ENCODE assay signal across 10 cellular contexts in genomic region chr9:2336055-2336454, GRCh38.
DNase-seq lines count a peak whose midpoint lies in the region; ATAC-seq and TF ChIP-seq lines count a peak whose summit lies in the region.
"Had no signal": no experiment of that assay in that cellular context is flagged by ENCODE, and none has a peak within 500 bp of the region (broad histone marks: within the 10 kb centered on the region; RNA-seq: fewer than 3 reads in every experiment).

No MANE protein-coding gene starts in this region.

- CTCF ChIA-PET in activated CD8-positive, alpha-beta memory T cell treated with anti-CD3 and anti-CD28 coated beads, Interleukin-2, amount 10 ng/mL, durations not matched to agents 7 days and 5 days (lab: Charles Lee), result no interaction called here

- ATAC-seq in activated CD8-positive, alpha-beta memory T cell treated with anti-CD3 and anti-CD28 coated beads, Interleukin-2, amount 10 ng/mL, durations not matched to agents 7 days and 5 days, result no peak
- ATAC-seq in HG03460 (IDR thresholded peaks at IDR 0.05; ENCODE audit: unreplicated experiment), result no peak

- H3K4me1 Mint-ChIP-seq in endothelial cell (ENCODE audit: unreplicated experiment), result no peaks in the 10 kb centered on the region
- no peaks in the 10 kb centered on the region for H3K4me1 Mint-ChIP-seq in activated CD8-positive, alpha-beta memory T cell treated with anti-CD3 and anti-CD28 coated beads, Interleukin-2, amount 10 ng/mL, durations not matched to agents 7 days and 5 days

- H3K9me3 Mint-ChIP-seq in endothelial cell (ENCODE audit: unreplicated experiment), result no peaks in the 10 kb centered on the region
- no peaks in the 10 kb centered on the region for H3K9me3 Mint-ChIP-seq in activated CD8-positive, alpha-beta memory T cell treated with anti-CD3 and anti-CD28 coated beads, Interleukin-2, amount 10 ng/mL, durations not matched to agents 7 days and 5 days (ENCODE audit: low read depth)

- no peak overlapping the region for H3K4me3 Mint-ChIP-seq in endothelial cell (ENCODE audit: unreplicated experiment)
- no peak overlapping the region for H3K4me3 Mint-ChIP-seq in activated CD8-positive, alpha-beta memory T cell treated with anti-CD3 and anti-CD28 coated beads, Interleukin-2, amount 10 ng/mL, durations not matched to agents 7 days and 5 days

- no peaks in the 10 kb centered on the region for H3K36me3 Mint-ChIP-seq in endothelial cell (ENCODE audit: low read depth, unreplicated experiment)
- no peaks in the 10 kb centered on the region for H3K36me3 Mint-ChIP-seq in activated CD8-positive, alpha-beta memory T cell treated with anti-CD3 and anti-CD28 coated beads, Interleukin-2, amount 10 ng/mL, durations not matched to agents 7 days and 5 days

- H3K27ac Mint-ChIP-seq in endothelial cell (ENCODE audit: unreplicated experiment), result no peak overlapping the region
- no peak overlapping the region for H3K27ac Mint-ChIP-seq in activated CD8-positive, alpha-beta memory T cell treated with anti-CD3 and anti-CD28 coated beads, Interleukin-2, amount 10 ng/mL, durations not matched to agents 7 days and 5 days

- H3K27me3 Mint-ChIP-seq in endothelial cell (ENCODE audit: unreplicated experiment), result no peaks in the 10 kb centered on the region
- peaks cover 4% of the 10 kb centered on the region for H3K27me3 Mint-ChIP-seq in activated CD8-positive, alpha-beta memory T cell treated with anti-CD3 and anti-CD28 coated beads, Interleukin-2, amount 10 ng/mL, durations not matched to agents 7 days and 5 days

- peak; percentile 34 to 54 for DNase-seq in NCI-H526 (lab: John Stamatoyannopoulos, UW)
- no peak for DNase-seq in NCI-H526 treated with DMSO at 0.1 percent for 48 hours (lab: John Stamatoyannopoulos, UW)
- DNase-seq in NCI-H187 (lab: John Stamatoyannopoulos, UW), result peak; percentile 14 to 18
- DNase-seq in endothelial cell (ENCODE audit: low spot score), result no peak
- DNase-seq in pons (ENCODE audit: low spot score), result peak; percentile 41
- DNase-seq in HT-29 (ENCODE audit: low spot score), result no peak
- DNase-seq in activated CD8-positive, alpha-beta memory T cell treated with anti-CD3 and anti-CD28 coated beads, Interleukin-2, amount 10 ng/mL, durations not matched to agents 7 days and 5 days, result no peak
- DNase-seq: activated T-cell treated with anti-CD3 and anti-CD28 coated beads, Interleukin-2, amount 50 U/mL, for 48 hours; T-helper 2 cell had no signal

- peak; percentile 26 for TF ChIP-seq CTCF in endothelial cell (IDR thresholded peaks at IDR 0.05; ENCODE audit: unreplicated experiment)

Comparison
In these comparisons a context has a peak if more than half of its experiments do, and no peak if none do; other contexts are left out.
1. DNase-seq: peak in NCI-H526 (2 of 2), NCI-H187 (2 of 2) and pons (single experiment); none in NCI-H526 treated with DMSO at 0.1 percent for 48 hours (single experiment), endothelial cell (single experiment), HT-29 (single experiment) and activated CD8-positive, alpha-beta memory T cell treated with anti-CD3 and anti-CD28 coated beads, Interleukin-2, amount 10 ng/mL, durations not matched to agents 7 days and 5 days (single experiment).